Comparison of ENCODE assay signal across 1 cellular context in the genomic region with DNA sequence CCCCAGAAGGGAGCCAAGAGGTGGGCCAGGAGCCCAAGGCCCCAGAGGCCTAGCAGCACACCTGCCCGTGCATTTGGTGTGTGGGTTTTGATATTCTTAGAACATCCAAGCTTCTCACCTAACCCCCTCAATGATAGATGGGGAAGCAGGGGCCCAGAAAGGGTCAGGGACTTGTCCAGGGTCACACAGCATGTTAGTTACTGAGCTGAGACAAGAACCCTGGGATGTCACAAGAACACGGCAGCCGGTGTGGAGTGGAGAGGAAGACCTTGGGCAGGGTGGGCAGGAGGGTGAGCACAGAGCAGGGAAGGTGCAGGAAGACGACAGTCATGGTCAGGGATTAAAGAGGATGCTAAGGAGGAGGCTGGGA.
TF ChIP-seq lines count a peak whose summit lies in the region.

No MANE protein-coding gene starts in this region.

TF ChIP-seq in HepG2, 621 proteins besides CTCF, POLR2A, EP300 and RAD21:
- TF ChIP-seq, protein P1, sequence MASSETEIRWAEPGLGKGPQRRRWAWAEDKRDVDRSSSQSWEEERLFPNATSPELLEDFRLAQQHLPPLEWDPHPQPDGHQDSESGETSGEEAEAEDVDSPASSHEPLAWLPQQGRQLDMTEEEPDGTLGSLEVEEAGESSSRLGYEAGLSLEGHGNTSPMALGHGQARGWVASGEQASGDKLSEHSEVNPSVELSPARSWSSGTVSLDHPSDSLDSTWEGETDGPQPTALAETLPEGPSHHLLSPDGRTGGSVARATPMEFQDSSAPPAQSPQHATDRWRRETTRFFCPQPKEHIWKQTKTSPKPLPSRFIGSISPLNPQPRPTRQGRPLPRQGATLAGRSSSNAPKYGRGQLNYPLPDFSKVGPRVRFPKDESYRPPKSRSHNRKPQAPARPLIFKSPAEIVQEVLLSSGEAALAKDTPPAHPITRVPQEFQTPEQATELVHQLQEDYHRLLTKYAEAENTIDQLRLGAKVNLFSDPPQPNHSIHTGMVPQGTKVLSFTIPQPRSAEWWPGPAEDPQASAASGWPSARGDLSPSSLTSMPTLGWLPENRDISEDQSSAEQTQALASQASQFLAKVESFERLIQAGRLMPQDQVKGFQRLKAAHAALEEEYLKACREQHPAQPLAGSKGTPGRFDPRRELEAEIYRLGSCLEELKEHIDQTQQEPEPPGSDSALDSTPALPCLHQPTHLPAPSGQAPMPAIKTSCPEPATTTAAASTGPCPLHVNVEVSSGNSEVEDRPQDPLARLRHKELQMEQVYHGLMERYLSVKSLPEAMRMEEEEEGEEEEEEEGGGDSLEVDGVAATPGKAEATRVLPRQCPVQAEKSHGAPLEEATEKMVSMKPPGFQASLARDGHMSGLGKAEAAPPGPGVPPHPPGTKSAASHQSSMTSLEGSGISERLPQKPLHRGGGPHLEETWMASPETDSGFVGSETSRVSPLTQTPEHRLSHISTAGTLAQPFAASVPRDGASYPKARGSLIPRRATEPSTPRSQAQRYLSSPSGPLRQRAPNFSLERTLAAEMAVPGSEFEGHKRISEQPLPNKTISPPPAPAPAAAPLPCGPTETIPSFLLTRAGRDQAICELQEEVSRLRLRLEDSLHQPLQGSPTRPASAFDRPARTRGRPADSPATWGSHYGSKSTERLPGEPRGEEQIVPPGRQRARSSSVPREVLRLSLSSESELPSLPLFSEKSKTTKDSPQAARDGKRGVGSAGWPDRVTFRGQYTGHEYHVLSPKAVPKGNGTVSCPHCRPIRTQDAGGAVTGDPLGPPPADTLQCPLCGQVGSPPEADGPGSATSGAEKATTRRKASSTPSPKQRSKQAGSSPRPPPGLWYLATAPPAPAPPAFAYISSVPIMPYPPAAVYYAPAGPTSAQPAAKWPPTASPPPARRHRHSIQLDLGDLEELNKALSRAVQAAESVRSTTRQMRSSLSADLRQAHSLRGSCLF (CRISPR knock-in tag; IDR thresholded peaks at IDR 0.05; ENCODE audit: borderline replicate concordance), result no peak
- no peak for TF ChIP-seq RXRB (CRISPR knock-in tag; IDR thresholded peaks at IDR 0.05; ENCODE audit: borderline replicate concordance)
- TF ChIP-seq ZNF562 (CRISPR knock-in tag; IDR thresholded peaks at IDR 0.05; ENCODE audit: borderline replicate concordance), result no peak
- no peak for TF ChIP-seq SAP130 (CRISPR knock-in tag; IDR thresholded peaks at IDR 0.05; ENCODE audit: low read depth)
- TF ChIP-seq SP4 (CRISPR knock-in tag; IDR thresholded peaks at IDR 0.05), result no peak
- TF ChIP-seq ZBTB3 (CRISPR knock-in tag; IDR thresholded peaks at IDR 0.05; ENCODE audit: borderline replicate concordance, low read depth), result no peak
- no peak for TF ChIP-seq EEA1 (CRISPR knock-in tag; IDR thresholded peaks at IDR 0.05; ENCODE audit: borderline replicate concordance)
- no peak for TF ChIP-seq ZFP36L1 (CRISPR knock-in tag; IDR thresholded peaks at IDR 0.05)
- TF ChIP-seq ZNF780A (CRISPR knock-in tag; IDR thresholded peaks at IDR 0.05), result no peak
- no peak for TF ChIP-seq ZFP91 (CRISPR knock-in tag; IDR thresholded peaks at IDR 0.05; ENCODE audit: borderline replicate concordance)
- TF ChIP-seq ZNF891 (CRISPR knock-in tag; IDR thresholded peaks at IDR 0.05), result no peak
- TF ChIP-seq SOX13 (IDR thresholded peaks at IDR 0.05), result no peak
- no peak for TF ChIP-seq SOX13 (CRISPR knock-in tag; conservative IDR thresholded peaks at IDR 0.05 in 1 of 2, IDR thresholded peaks at IDR 0.05 in 1 of 2)
- TF ChIP-seq GZF1 (CRISPR knock-in tag; IDR thresholded peaks at IDR 0.05), result no peak
- TF ChIP-seq, protein P2, sequence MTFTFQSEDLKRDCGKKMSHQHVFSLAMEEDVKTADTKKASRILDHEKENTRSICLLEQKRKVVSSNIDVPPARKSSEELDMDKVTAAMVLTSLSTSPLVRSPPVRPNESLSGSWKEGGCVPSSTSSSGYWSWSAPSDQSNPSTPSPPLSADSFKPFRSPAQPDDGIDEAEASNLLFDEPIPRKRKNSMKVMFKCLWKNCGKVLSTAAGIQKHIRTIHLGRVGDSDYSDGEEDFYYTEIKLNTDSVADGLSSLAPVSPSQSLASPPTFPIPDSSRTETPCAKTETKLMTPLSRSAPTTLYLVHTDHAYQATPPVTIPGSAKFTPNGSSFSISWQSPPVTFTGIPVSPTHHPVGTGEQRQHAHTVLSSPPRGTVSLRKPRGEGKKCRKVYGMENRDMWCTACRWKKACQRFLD (CRISPR knock-in tag; IDR thresholded peaks at IDR 0.05; ENCODE audit: borderline replicate concordance), result no peak
- no peak for TF ChIP-seq PRMT3 (CRISPR knock-in tag; IDR thresholded peaks at IDR 0.05; ENCODE audit: borderline replicate concordance, low read depth)
